16 cellular contexts compared by ENCODE assay signal in the genomic region with DNA sequence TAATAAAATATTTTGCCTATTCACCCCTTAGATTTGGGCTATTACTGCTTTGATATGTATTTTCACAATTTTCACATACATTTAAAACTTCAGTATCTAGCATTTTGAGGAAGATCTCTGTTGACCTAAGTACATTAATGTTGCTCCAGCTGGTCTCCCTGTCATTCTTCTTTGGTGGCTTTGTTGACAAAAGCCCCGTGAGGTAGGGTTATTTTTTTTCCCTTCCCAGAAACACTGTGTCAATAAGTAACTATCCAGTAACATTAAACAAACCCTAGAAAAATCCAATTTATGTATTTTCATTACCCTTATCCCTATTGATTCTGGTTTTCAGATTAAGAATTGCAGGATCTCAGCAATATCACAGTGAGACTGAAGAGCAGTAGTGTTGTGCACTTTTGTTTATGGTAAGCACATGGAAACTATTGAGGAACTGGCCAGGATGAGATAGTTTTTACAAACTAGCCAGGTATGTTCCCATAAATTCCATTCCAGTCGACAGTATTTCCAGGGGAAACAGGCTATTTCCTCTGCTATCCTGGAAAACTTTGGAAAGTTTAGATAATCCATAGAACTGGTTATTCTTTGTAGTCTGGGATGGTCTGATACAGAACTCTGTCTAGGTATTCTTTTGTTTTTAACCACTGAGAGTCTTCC.
DNase-seq lines count a peak whose midpoint lies in the region; ATAC-seq, FAIRE-seq and TF ChIP-seq lines count a peak whose summit lies in the region.
"Had no signal": no experiment of that assay in that cellular context is flagged by ENCODE, and none has a peak within 500 bp of the region (broad histone marks: within the 10 kb centered on the region; RNA-seq: fewer than 3 reads in every experiment).

No MANE protein-coding gene starts in this region.

- no peak for TF ChIP-seq RAD21 in HepG2 (CRISPR knock-in tag; IDR thresholded peaks at IDR 0.05)

- peak in 1 of 2 experiments; percentile 36; a peak in 1 of 4 replicates for TF ChIP-seq EP300 in HepG2 (IDR thresholded peaks at IDR 0.05; ENCODE audit: low read depth in 2 of 2, low read length in 2 of 2)
- no peak for TF ChIP-seq EP300 in HepG2 (CRISPR knock-in tag; IDR thresholded peaks at IDR 0.05; ENCODE audit: borderline replicate concordance)

- DNase-seq in HepG2 (ENCODE audit: low spot score) (peak; percentile 30), right lobe of liver (no peak), NCI-H748 treated with DMSO at 0.1 percent for 48 hours (lab: John Stamatoyannopoulos, UW) (peak; percentile 37), dermis microvascular lymphatic vessel endothelial cell (ENCODE audit: low read depth in 2 of 2) (peak; percentile 70 to 96), DMS114 treated with DMSO at 0.1 percent for 48 hours (lab: John Stamatoyannopoulos, UW; ENCODE audit: unreplicated experiment) (no peak), iPS-NIHi11 (ENCODE audit: low spot score) (no peak), lower lobe of right lung (no peak)
- DNase-seq: GF-D8, HFFc6, KBM-7, NCI-H1048, NCI-H226, SIG-M5 had no signal

- ATAC-seq in HepG2 = peak; percentile 53
- no peak for ATAC-seq in right lobe of liver
- no peak for ATAC-seq in GM19463 (IDR thresholded peaks at IDR 0.05; ENCODE audit: unreplicated experiment)
- no peak for ATAC-seq in lower lobe of right lung

- intact Hi-C loops in HepG2 (cut with micrococcal nuclease; ENCODE audit: unreplicated experiment) = no loop called here
- intact Hi-C loops in right lobe of liver (cut with DNase I) = no loop called here
- intact Hi-C loops in lower lobe of right lung (cut with DNase I) = no loop called here

- H3K79me2 ChIP-seq in HepG2 (ENCODE audit: insufficient read depth, low read length) = no peaks in the 10 kb centered on the region

- H3K4me2 ChIP-seq in HepG2 (ENCODE audit: low read depth, low read length) = no peak overlapping the region

- H3K4me1 ChIP-seq in HepG2 (ENCODE audit: insufficient read depth, low read length) (peaks cover 16% of the 10 kb centered on the region), right lobe of liver (no peaks in the 10 kb centered on the region), lower lobe of right lung (no peaks in the 10 kb centered on the region)

- no peak overlapping the region for H2AFZ ChIP-seq in HepG2 (ENCODE audit: low read length)

- 27% methylated on average over 2 of the region's 2 CpGs for WGBS in HepG2 (ENCODE audit: low lambda C conversion rate)
- WGBS in right lobe of liver (ENCODE audit: insufficient coverage, low coverage, low lambda C conversion rate, missing lambda C conversion rate) = 14% methylated on average over 2 of the region's 2 CpGs

- H3K27me3 ChIP-seq in HepG2 (ENCODE audit: control insufficient read depth in 1 of 2, insufficient read depth in 2 of 2, low read length in 2 of 2) = no peaks in the 10 kb centered on the region
- H3K27me3 ChIP-seq in right lobe of liver = no peaks in the 10 kb centered on the region
- no peaks in the 10 kb centered on the region for H3K27me3 ChIP-seq in lower lobe of right lung (ENCODE audit: low read depth)

- in situ Hi-C loops in HepG2 (cut with HindIII; ENCODE audit: extremely low pct_ligation_motif_present, low pct_unique_long_range_greater_than_20kb) = no loop called here

- no TSS peak for BruUV-seq in HepG2 (replicated peaks; lab: Mats Ljungman, UMichigan)

- TF ChIP-seq POLR2A in HepG2 (IDR thresholded peaks at IDR 0.05; ENCODE audit: insufficient read depth in 1 of 2, low read depth in 2 of 2, low read length in 2 of 2) (no peak), right lobe of liver (IDR thresholded peaks at IDR 0.05) (no peak)

- POLR2A ChIA-PET in HepG2 (lab: Yijun Ruan, JAX) = no interaction called here

- no peak overlapping the region for H3K27ac ChIP-seq in HepG2 (ENCODE audit: extremely low read length, insufficient read depth, low read length)
- H3K27ac ChIP-seq in right lobe of liver = no peak overlapping the region
- no peak overlapping the region for H3K27ac ChIP-seq in lower lobe of right lung

- FAIRE-seq in HepG2 (lab: Jason Lieb, UNC) = no peak
- FAIRE-seq: H1, RCC 7860 had no signal

- CTCF ChIA-PET in HepG2 (lab: Yijun Ruan, JAX; ENCODE audit: low intra/inter-chr PET ratio, low total read pairs) = no interaction called here

- H3K9me3 ChIP-seq in HepG2 (ENCODE audit: low read length) (no peaks in the 10 kb centered on the region), right lobe of liver (no peaks in the 10 kb centered on the region), lower lobe of right lung (no peaks in the 10 kb centered on the region)

- H4K20me1 ChIP-seq in HepG2 (ENCODE audit: insufficient read depth, low read length) = 0 out of 2 replicates have a peak, but pooled peaks cover 3% of the 10 kb centered on the region

- TF ChIP-seq CTCF in HepG2 (CRISPR knock-in tag; IDR thresholded peaks at IDR 0.05) = no peak
- TF ChIP-seq CTCF in right lobe of liver (IDR thresholded peaks at IDR 0.05) = no peak
- TF ChIP-seq CTCF in lower lobe of right lung (IDR thresholded peaks at IDR 0.05) = no peak

- H3K36me3 ChIP-seq in HepG2 (replicated peaks in 1 of 2; ENCODE audit: control insufficient read depth in 1 of 2, insufficient read depth in 2 of 2, low read length in 2 of 2) = peaks cover 0 to 2% of the 10 kb centered on the region in 2 experiments; a peak in 2 of 5 replicates
- H3K36me3 ChIP-seq in right lobe of liver = no peaks in the 10 kb centered on the region
- no peaks in the 10 kb centered on the region for H3K36me3 ChIP-seq in lower lobe of right lung

- H3K9ac ChIP-seq in HepG2 (ENCODE audit: insufficient read depth, low read depth, low read length) = no peak overlapping the region

- H3K4me3 ChIP-seq in HepG2 (replicated peaks in 1 of 3; ENCODE audit: insufficient read depth in 1 of 3, low read depth in 2 of 3, low read length in 3 of 3) = no peak overlapping the region
- no peak overlapping the region for H3K4me3 ChIP-seq in right lobe of liver
- H3K4me3 ChIP-seq in lower lobe of right lung = no peak overlapping the region

TF ChIP-seq in HepG2, 621 proteins besides CTCF, POLR2A, EP300 and RAD21 (continues in another document):
- 0 out of 2 replicates have a peak, but pooled peaks have one; percentile 22 for TF ChIP-seq IRF2 (CRISPR knock-in tag; IDR thresholded peaks at IDR 0.05)
- TF ChIP-seq, protein P1, sequence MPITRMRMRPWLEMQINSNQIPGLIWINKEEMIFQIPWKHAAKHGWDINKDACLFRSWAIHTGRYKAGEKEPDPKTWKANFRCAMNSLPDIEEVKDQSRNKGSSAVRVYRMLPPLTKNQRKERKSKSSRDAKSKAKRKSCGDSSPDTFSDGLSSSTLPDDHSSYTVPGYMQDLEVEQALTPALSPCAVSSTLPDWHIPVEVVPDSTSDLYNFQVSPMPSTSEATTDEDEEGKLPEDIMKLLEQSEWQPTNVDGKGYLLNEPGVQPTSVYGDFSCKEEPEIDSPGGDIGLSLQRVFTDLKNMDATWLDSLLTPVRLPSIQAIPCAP (CRISPR knock-in tag; IDR thresholded peaks at IDR 0.05; ENCODE audit: low read depth) = no peak
- TF ChIP-seq ZFP90 (CRISPR knock-in tag; IDR thresholded peaks at IDR 0.05; ENCODE audit: borderline replicate concordance) = no peak
- peak; percentile 80 for TF ChIP-seq FOXA1 (IDR thresholded peaks at IDR 0.05)
- peak; percentile 89 for TF ChIP-seq FOXA1 (CRISPR knock-in tag; IDR thresholded peaks at IDR 0.05)
- TF ChIP-seq MIXL1 (CRISPR knock-in tag; IDR thresholded peaks at IDR 0.05) = peak; percentile 44; the same call in 1 of the 2 replicates
- TF ChIP-seq, protein P2, sequence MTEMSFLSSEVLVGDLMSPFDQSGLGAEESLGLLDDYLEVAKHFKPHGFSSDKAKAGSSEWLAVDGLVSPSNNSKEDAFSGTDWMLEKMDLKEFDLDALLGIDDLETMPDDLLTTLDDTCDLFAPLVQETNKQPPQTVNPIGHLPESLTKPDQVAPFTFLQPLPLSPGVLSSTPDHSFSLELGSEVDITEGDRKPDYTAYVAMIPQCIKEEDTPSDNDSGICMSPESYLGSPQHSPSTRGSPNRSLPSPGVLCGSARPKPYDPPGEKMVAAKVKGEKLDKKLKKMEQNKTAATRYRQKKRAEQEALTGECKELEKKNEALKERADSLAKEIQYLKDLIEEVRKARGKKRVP (CRISPR knock-in tag; IDR thresholded peaks at IDR 0.05) = no peak
- TF ChIP-seq, protein P3, sequence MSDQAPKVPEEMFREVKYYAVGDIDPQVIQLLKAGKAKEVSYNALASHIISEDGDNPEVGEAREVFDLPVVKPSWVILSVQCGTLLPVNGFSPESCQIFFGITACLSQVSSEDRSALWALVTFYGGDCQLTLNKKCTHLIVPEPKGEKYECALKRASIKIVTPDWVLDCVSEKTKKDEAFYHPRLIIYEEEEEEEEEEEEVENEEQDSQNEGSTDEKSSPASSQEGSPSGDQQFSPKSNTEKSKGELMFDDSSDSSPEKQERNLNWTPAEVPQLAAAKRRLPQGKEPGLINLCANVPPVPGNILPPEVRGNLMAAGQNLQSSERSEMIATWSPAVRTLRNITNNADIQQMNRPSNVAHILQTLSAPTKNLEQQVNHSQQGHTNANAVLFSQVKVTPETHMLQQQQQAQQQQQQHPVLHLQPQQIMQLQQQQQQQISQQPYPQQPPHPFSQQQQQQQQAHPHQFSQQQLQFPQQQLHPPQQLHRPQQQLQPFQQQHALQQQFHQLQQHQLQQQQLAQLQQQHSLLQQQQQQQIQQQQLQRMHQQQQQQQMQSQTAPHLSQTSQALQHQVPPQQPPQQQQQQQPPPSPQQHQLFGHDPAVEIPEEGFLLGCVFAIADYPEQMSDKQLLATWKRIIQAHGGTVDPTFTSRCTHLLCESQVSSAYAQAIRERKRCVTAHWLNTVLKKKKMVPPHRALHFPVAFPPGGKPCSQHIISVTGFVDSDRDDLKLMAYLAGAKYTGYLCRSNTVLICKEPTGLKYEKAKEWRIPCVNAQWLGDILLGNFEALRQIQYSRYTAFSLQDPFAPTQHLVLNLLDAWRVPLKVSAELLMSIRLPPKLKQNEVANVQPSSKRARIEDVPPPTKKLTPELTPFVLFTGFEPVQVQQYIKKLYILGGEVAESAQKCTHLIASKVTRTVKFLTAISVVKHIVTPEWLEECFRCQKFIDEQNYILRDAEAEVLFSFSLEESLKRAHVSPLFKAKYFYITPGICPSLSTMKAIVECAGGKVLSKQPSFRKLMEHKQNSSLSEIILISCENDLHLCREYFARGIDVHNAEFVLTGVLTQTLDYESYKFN (CRISPR knock-in tag; conservative IDR thresholded peaks at IDR 0.05) = peak; percentile 46

Comparison
In these comparisons a context has a peak if more than half of its experiments do, and no peak if none do; other contexts are left out.
1. DNase-seq: peak in HepG2 (single experiment), NCI-H748 treated with DMSO at 0.1 percent for 48 hours (single experiment) and dermis microvascular lymphatic vessel endothelial cell (2 of 2); none in right lobe of liver (0 of 3), DMS114 treated with DMSO at 0.1 percent for 48 hours (single experiment), iPS-NIHi11 (single experiment) and lower lobe of right lung (single experiment).